ENCODE assay signal across 8 cellular contexts in genomic region chr1:29793101-29793546, GRCh38.
A peak's percentile ranks its signal among the peaks of the same experiment; 100 is the strongest.
DNase-seq lines count a peak whose midpoint lies in the region; ATAC-seq and TF ChIP-seq lines count a peak whose summit lies in the region.

No MANE protein-coding gene starts in this region.

- no peak overlapping the region for H3K9ac ChIP-seq in SK-N-SH

- H4K20me1 ChIP-seq in SK-N-SH (ENCODE audit: insufficient read depth), result no peaks in the 10 kb centered on the region

- no peaks in the 10 kb centered on the region for H3K9me2 ChIP-seq in SK-N-SH

- H3K9me3 ChIP-seq in SK-N-SH, result no peaks in the 10 kb centered on the region
- H3K9me3 ChIP-seq in ascending aorta, result no peaks in the 10 kb centered on the region
- no peaks in the 10 kb centered on the region for H3K9me3 ChIP-seq in right cardiac atrium (ENCODE audit: control insufficient read depth, low read length)

- WGBS in SK-N-SH (ENCODE audit: low lambda C conversion rate), result 19% methylated on average over 6 of the region's 8 CpGs
- WGBS in right cardiac atrium, result 10% methylated on average over 8 of the region's 8 CpGs

- H3K36me3 ChIP-seq in SK-N-SH (replicated peaks in 1 of 2; ENCODE audit: control insufficient read depth in 1 of 2, insufficient read depth in 2 of 2, low read length in 1 of 2), result no peaks in the 10 kb centered on the region
- H3K36me3 ChIP-seq in ascending aorta, result no peaks in the 10 kb centered on the region

- peak; percentile 63 to 83 for ATAC-seq in right cardiac atrium
- ATAC-seq in GM21390 (IDR thresholded peaks at IDR 0.05; ENCODE audit: unreplicated experiment), result no peak
- no peak for ATAC-seq in HG03159 (IDR thresholded peaks at IDR 0.05; ENCODE audit: unreplicated experiment)

- no peaks in the 10 kb centered on the region for H3K79me2 ChIP-seq in SK-N-SH (ENCODE audit: insufficient read depth)

- no peaks in the 10 kb centered on the region for H3K27me3 ChIP-seq in SK-N-SH (ENCODE audit: insufficient read depth)
- no peaks in the 10 kb centered on the region for H3K27me3 ChIP-seq in ascending aorta
- H3K27me3 ChIP-seq in right cardiac atrium (ENCODE audit: control insufficient read depth, insufficient read depth), result no peaks in the 10 kb centered on the region

- CTCF ChIA-PET in GM10248 (lab: Yijun Ruan, JAX), result interaction anchor here (0.8 to 1.8 kb wide), 11 partner anchors 10 to 920 kb away, joined by 3 to 13 read pairs (median 4); no protein-coding TSS in a partner anchor
- CTCF ChIA-PET in SK-N-SH (lab: Yijun Ruan, JAX), result interaction anchor here (0.5 to 4.4 kb wide), 75 partner anchors 10 to 915 kb away, joined by 3 to 58 read pairs (median 4); no protein-coding TSS in a partner anchor

- H3F3A ChIP-seq in SK-N-SH (replicated peaks; ENCODE audit: insufficient read depth), result no peaks in the 10 kb centered on the region

- intact Hi-C loops in ascending aorta (cut with DNase I) (loop anchor here (1.0 to 5.0 kb wide), 3 partner anchors 81 to 319 kb away; no protein-coding TSS in a partner anchor), right cardiac atrium (cut with DNase I) (loop anchor here (5.0 to 10.0 kb wide), 6 partner anchors 292 to 912 kb away; no protein-coding TSS in a partner anchor)

- TF ChIP-seq CTCF in GM10248 (IDR thresholded peaks at IDR 0.05; ENCODE audit: control extremely low read depth, extremely low read depth, low read depth, missing control alignments) (peak; percentile 67), SK-N-SH (IDR thresholded peaks at IDR 0.05) (peak; percentile 78), ascending aorta (IDR thresholded peaks at IDR 0.05) (peak; percentile 50 to 71 (median 52))

- TF ChIP-seq EP300 in SK-N-SH (IDR thresholded peaks at IDR 0.05; ENCODE audit: borderline replicate concordance in 1 of 2, low read depth in 1 of 2, low read length in 1 of 2), result no peak

- H3K4me1 ChIP-seq in SK-N-SH (ENCODE audit: control insufficient read depth in 1 of 2, insufficient read depth in 2 of 2, low read depth in 1 of 2, low read length in 1 of 2), result peaks cover 0 to 12% of the 10 kb centered on the region in 2 experiments; a peak in 1 of 4 replicates
- no peaks in the 10 kb centered on the region for H3K4me1 ChIP-seq in ascending aorta
- no peaks in the 10 kb centered on the region for H3K4me1 ChIP-seq in right cardiac atrium (ENCODE audit: control insufficient read depth, insufficient read depth, low read length)

- POLR2A ChIA-PET in GM10248 (lab: Yijun Ruan, JAX), result no interaction called here
- POLR2A ChIA-PET in SK-N-SH (lab: Yijun Ruan, JAX), result no interaction called here

- H3K4me2 ChIP-seq in SK-N-SH, result no peak overlapping the region

- TF ChIP-seq RAD21 in SK-N-SH (IDR thresholded peaks at IDR 0.05; ENCODE audit: low read length), result peak; percentile 96

- H3K4me3 ChIP-seq in SK-N-SH (ENCODE audit: low read depth in 2 of 2, low read length in 1 of 2) (no peak overlapping the region; a peak in 1 of 4 replicates), ascending aorta (no peak overlapping the region), right cardiac atrium (ENCODE audit: low read length) (no peak overlapping the region)

- H2AFZ ChIP-seq in SK-N-SH (ENCODE audit: low read depth), result no peak overlapping the region

- peak; percentile 62 for DNase-seq in GM10248 (ENCODE audit: extremely low spot score)
- DNase-seq in NCI-H1417 treated with DMSO at 0.1 percent for 48 hours (lab: John Stamatoyannopoulos, UW), result peak; percentile 60
- DNase-seq in SK-N-SH, result peak; percentile 74
- DNase-seq in ascending aorta (ENCODE audit: low spot score in 2 of 2), result peak; percentile 41 to 90
- DNase-seq in right cardiac atrium, result peak; percentile 75 to 89 (median 85)
- DNase-seq in retina, result peak; percentile 88

- H3K27ac ChIP-seq in SK-N-SH (ENCODE audit: low read depth in 2 of 2, low read length in 1 of 2), result no peak overlapping the region
- no peak overlapping the region for H3K27ac ChIP-seq in ascending aorta
- no peak overlapping the region for H3K27ac ChIP-seq in right cardiac atrium (ENCODE audit: low read length)

TF ChIP-seq in SK-N-SH, 30 proteins besides CTCF, POLR2A, EP300 and RAD21:
- TF ChIP-seq CHD2 (IDR thresholded peaks at IDR 0.05; ENCODE audit: low read length, partially characterized antibody) (no peak), SMC3 (IDR thresholded peaks at IDR 0.05; ENCODE audit: low read depth, low read length) (peak; percentile 87), FOXM1 (IDR thresholded peaks at IDR 0.05; ENCODE audit: low read depth) (no peak), TEAD4 (IDR thresholded peaks at IDR 0.05; ENCODE audit: borderline replicate concordance, insufficient read depth) (no peak)
- TF ChIP-seq, protein P1, sequence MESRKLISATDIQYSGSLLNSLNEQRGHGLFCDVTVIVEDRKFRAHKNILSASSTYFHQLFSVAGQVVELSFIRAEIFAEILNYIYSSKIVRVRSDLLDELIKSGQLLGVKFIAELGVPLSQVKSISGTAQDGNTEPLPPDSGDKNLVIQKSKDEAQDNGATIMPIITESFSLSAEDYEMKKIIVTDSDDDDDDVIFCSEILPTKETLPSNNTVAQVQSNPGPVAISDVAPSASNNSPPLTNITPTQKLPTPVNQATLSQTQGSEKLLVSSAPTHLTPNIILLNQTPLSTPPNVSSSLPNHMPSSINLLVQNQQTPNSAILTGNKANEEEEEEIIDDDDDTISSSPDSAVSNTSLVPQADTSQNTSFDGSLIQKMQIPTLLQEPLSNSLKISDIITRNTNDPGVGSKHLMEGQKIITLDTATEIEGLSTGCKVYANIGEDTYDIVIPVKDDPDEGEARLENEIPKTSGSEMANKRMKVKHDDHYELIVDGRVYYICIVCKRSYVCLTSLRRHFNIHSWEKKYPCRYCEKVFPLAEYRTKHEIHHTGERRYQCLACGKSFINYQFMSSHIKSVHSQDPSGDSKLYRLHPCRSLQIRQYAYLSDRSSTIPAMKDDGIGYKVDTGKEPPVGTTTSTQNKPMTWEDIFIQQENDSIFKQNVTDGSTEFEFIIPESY (IDR thresholded peaks at IDR 0.05; ENCODE audit: borderline replicate concordance, low read depth), result no peak
TF ChIP-seq in SK-N-SH: peak in this region for 1.

Comparison
In these comparisons a context has a peak if more than half of its experiments do, and no peak if none do; other contexts are left out.
1. ATAC-seq: peak in right cardiac atrium (2 of 2); none in GM21390 (single experiment) and HG03159 (single experiment).
2. Peak in every context shown above with its lines, with median percentiles within 50 percentile points of each other: DNase-seq and CTCF ChIP-seq.